In genomic region chr1:170157820-170158219, GRCh38 we compare ENCODE assay signal across 37 cellular contexts. TPM values are rescaled to one million over a fixed set of nuclear protein-coding genes. Genes with fewer than 3 reads are reported as not detected.
"Had no signal": no experiment of that assay in that cellular context is flagged by ENCODE, and none has a peak within 500 bp of the region (broad histone marks: within the 10 kb centered on the region; RNA-seq: fewer than 3 reads in every experiment).

No MANE protein-coding gene starts in this region.

- H3K9me3 ChIP-seq: MG63 had no signal

- H3K36me3 ChIP-seq: MG63 had no signal

- H3K4me3 ChIP-seq: MG63 had no signal

- H3K27me3 ChIP-seq: MG63 had no signal

- DNase-seq: Karpas-422, Kasumi-1, MG63, MM.1S, MV-4-11, NCI-H1048, NCI-H1092, NCI-H1092 treated with DMSO at 0.1 percent for 48 hours, NCI-H1105, NCI-H1105 treated with DMSO at 0.1 percent for 48 hours, NCI-H1417, NCI-H1417 treated with DMSO at 0.1 percent for 48 hours, NCI-H1436, NCI-H1436 treated with DMSO at 0.1 percent for 48 hours, NCI-H146, NCI-H1694, NCI-H1694 treated with DMSO at 0.1 percent for 48 hours, NCI-H187, NCI-H187 treated with DMSO at 0.1 percent for 48 hours, NCI-H1930, NCI-H2029, NCI-H2029 treated with DMSO at 0.1 percent for 48 hours, NCI-H2081, NCI-H2081 treated with DMSO at 0.1 percent for 48 hours, NCI-H2107, NCI-H2171, NCI-H2171 treated with DMSO at 0.1 percent for 48 hours, NCI-H2227 treated with DMSO at 0.1 percent for 48 hours, NCI-H226, NCI-H345, NCI-H446, NCI-H446 treated with DMSO at 0.1 percent for 48 hours, NCI-H510A, NCI-H510A treated with DMSO at 0.1 percent for 48 hours had no signal

RNA-seq across cellular contexts. Expression of gene NTMT2, which starts 12.1 kb away (rescaled TPM):
- total RNA-seq: LHCN-M2, M059J, MCF 10A had no signal
